Comparison of ENCODE assay signal across 29 cellular contexts in the genomic region with DNA sequence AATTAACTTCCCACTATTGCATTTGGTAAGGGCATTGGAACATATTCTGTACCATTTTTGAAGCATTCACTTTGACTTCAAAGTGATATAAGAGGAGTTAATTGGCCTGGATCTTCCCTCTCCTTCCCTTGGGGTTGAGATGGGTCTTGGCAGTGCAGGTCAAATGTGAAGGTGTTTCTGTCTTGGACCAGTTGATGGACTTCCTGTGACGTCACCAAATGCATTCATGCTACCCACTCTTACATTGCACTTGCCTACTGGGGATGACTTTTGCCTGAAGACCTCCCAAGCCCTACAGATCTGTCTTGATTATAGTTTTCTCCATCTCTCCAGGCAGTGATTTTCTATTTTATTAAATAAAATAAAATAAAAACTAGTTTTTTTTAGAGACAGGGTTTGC.
DNase-seq lines count a peak whose midpoint lies in the region; ATAC-seq, FAIRE-seq and TF ChIP-seq lines count a peak whose summit lies in the region.
"Had no signal": no experiment of that assay in that cellular context is flagged by ENCODE, and none has a peak within 500 bp of the region (broad histone marks: within the 10 kb centered on the region; RNA-seq: fewer than 3 reads in every experiment).

No MANE protein-coding gene starts in this region.

- no peaks in the 10 kb centered on the region for H3K79me2 ChIP-seq in HepG2 (ENCODE audit: insufficient read depth, low read length)

- H3K4me3 ChIP-seq in HepG2 (replicated peaks in 1 of 3; ENCODE audit: insufficient read depth in 1 of 3, low read depth in 2 of 3, low read length in 3 of 3) (no peak overlapping the region), right lobe of liver (no peak overlapping the region)
- H3K4me3 ChIP-seq: A549; BLaER1; BLaER1 treated with 17β-estradiol and CSF1 and Interleukin-3, amounts not matched to agents 10 nM and 100 nM had no signal

- intact Hi-C loops in HepG2 (cut with micrococcal nuclease; ENCODE audit: unreplicated experiment): no loop called here
- intact Hi-C loops in right lobe of liver (cut with DNase I): no loop called here

- H3K9ac ChIP-seq in HepG2 (ENCODE audit: insufficient read depth, low read depth, low read length): no peak overlapping the region
- H3K9ac ChIP-seq: BLaER1; BLaER1 treated with 17β-estradiol and CSF1 and Interleukin-3, amounts not matched to agents 10 nM and 100 nM had no signal

- peaks cover 2 to 6% of the 10 kb centered on the region in 2 experiments; a peak in 3 of 5 replicates for H3K27me3 ChIP-seq in HepG2 (ENCODE audit: control insufficient read depth in 1 of 2, insufficient read depth in 2 of 2, low read length in 2 of 2)
- H3K27me3 ChIP-seq in right lobe of liver: no peaks in the 10 kb centered on the region
- H3K27me3 ChIP-seq: BE2C; BLaER1; BLaER1 treated with 17β-estradiol and CSF1 and Interleukin-3, amounts not matched to agents 10 nM and 100 nM had no signal

- H3K4me1 ChIP-seq in HepG2 (ENCODE audit: insufficient read depth, low read length) (peaks cover 17% of the 10 kb centered on the region), right lobe of liver (peaks cover 0 to 15% (median 0%) of the 10 kb centered on the region in 4 donors)
- H3K4me1 ChIP-seq: BE2C, BLaER1 had no signal

- ATAC-seq in HepG2: no peak
- ATAC-seq in right lobe of liver: no peak
- ATAC-seq: A549; CD8-positive, alpha-beta T cell had no signal

- in situ Hi-C loops in HepG2 (cut with HindIII; ENCODE audit: extremely low pct_ligation_motif_present, low pct_unique_long_range_greater_than_20kb): loop anchor here (5.0 kb wide), 1 partner anchor 243 kb away; no protein-coding TSS in a partner anchor

- TF ChIP-seq POLR2A in HepG2 (IDR thresholded peaks at IDR 0.05; ENCODE audit: insufficient read depth in 1 of 2, low read depth in 2 of 2, low read length in 2 of 2) (no peak), right lobe of liver (IDR thresholded peaks at IDR 0.05) (no peak)

- H3K4me2 ChIP-seq in HepG2 (ENCODE audit: low read depth, low read length): no peak overlapping the region
- H3K4me2 ChIP-seq: A549; BLaER1; BLaER1 treated with 17β-estradiol and CSF1 and Interleukin-3, amounts not matched to agents 10 nM and 100 nM had no signal

- no peak for TF ChIP-seq RAD21 in HepG2 (CRISPR knock-in tag; IDR thresholded peaks at IDR 0.05)

- H2AFZ ChIP-seq in HepG2 (ENCODE audit: low read length): no peak overlapping the region

- DNase-seq in HepG2 (ENCODE audit: low spot score) (no peak), right lobe of liver (no peak)
- DNase-seq: 8988T; ACHN; AML-193; C1 segment of cervical spinal cord; Caco-2; Calu3; CD4-positive, alpha-beta memory T cell; CD4-positive, alpha-beta T cell; CD4-positive, CD25-positive, alpha-beta regulatory T cell; CD8-positive, alpha-beta memory T cell; CD8-positive, alpha-beta T cell; COR-L47; DMS 273 treated with DMSO at 0.1 percent for 48 hours; DMS153; DMS53; DMS79; DMS79 treated with DMSO at 0.1 percent for 48 hours; DND-41; EL had no signal

- no peaks in the 10 kb centered on the region for H4K20me1 ChIP-seq in HepG2 (ENCODE audit: insufficient read depth, low read length)
- H4K20me1 ChIP-seq: BLaER1; BLaER1 treated with 17β-estradiol and CSF1 and Interleukin-3, amounts not matched to agents 10 nM and 100 nM had no signal

- H3K27ac ChIP-seq in HepG2 (ENCODE audit: extremely low read length, insufficient read depth, low read length) (no peak overlapping the region), right lobe of liver (no peak overlapping the region)
- H3K27ac ChIP-seq: 22Rv1; A549; BLaER1; BLaER1 treated with 17β-estradiol and CSF1 and Interleukin-3, amounts not matched to agents 10 nM and 100 nM; C4-2B had no signal

- CTCF ChIA-PET in HepG2 (lab: Yijun Ruan, JAX; ENCODE audit: low intra/inter-chr PET ratio, low total read pairs): no interaction called here

- no peaks in the 10 kb centered on the region for H3K9me3 ChIP-seq in HepG2 (ENCODE audit: low read length)
- no peaks in the 10 kb centered on the region for H3K9me3 ChIP-seq in right lobe of liver
- H3K9me3 ChIP-seq: A549, BE2C, Caco-2 had no signal

- FAIRE-seq in HepG2 (lab: Jason Lieb, UNC): no peak
- FAIRE-seq: A204.1, A549, D721Med had no signal

- TF ChIP-seq CTCF in HepG2 (CRISPR knock-in tag; IDR thresholded peaks at IDR 0.05) (no peak), right lobe of liver (IDR thresholded peaks at IDR 0.05) (no peak)

- H3K36me3 ChIP-seq in HepG2 (replicated peaks in 1 of 2; ENCODE audit: control insufficient read depth in 1 of 2, insufficient read depth in 2 of 2, low read length in 2 of 2) (no peaks in the 10 kb centered on the region), right lobe of liver (no peaks in the 10 kb centered on the region)
- H3K36me3 ChIP-seq: BE2C had no signal

- no peak for TF ChIP-seq EP300 in HepG2 (IDR thresholded peaks at IDR 0.05; ENCODE audit: low read depth in 2 of 2, low read length in 2 of 2)
- no peak for TF ChIP-seq EP300 in HepG2 (CRISPR knock-in tag; IDR thresholded peaks at IDR 0.05; ENCODE audit: borderline replicate concordance)

- BruUV-seq in HepG2 (replicated peaks; lab: Mats Ljungman, UMichigan): no TSS peak

- WGBS in HepG2 (ENCODE audit: low lambda C conversion rate): 33% methylated on average over 1 of the region's 1 CpG
- 78% methylated on average over 1 of the region's 1 CpG for WGBS in right lobe of liver (ENCODE audit: insufficient coverage, low coverage, low lambda C conversion rate, missing lambda C conversion rate)

- POLR2A ChIA-PET in HepG2 (lab: Yijun Ruan, JAX): no interaction called here

TF ChIP-seq in HepG2, 621 proteins besides CTCF, POLR2A, EP300 and RAD21:
- TF ChIP-seq ESRRA (CRISPR knock-in tag; IDR thresholded peaks at IDR 0.05; ENCODE audit: low read depth): no peak
- TF ChIP-seq CREB1 (IDR thresholded peaks at IDR 0.05): peak; percentile 96
- TF ChIP-seq CREB1 (CRISPR knock-in tag; IDR thresholded peaks at IDR 0.05): no peak
- TF ChIP-seq NR2C2 (CRISPR knock-in tag; IDR thresholded peaks at IDR 0.05; ENCODE audit: borderline replicate concordance): no peak
- TF ChIP-seq ATF7 (IDR thresholded peaks at IDR 0.05): peak; percentile 85
- no peak for TF ChIP-seq ATF7 (CRISPR knock-in tag; IDR thresholded peaks at IDR 0.05)
- TF ChIP-seq, protein P1, sequence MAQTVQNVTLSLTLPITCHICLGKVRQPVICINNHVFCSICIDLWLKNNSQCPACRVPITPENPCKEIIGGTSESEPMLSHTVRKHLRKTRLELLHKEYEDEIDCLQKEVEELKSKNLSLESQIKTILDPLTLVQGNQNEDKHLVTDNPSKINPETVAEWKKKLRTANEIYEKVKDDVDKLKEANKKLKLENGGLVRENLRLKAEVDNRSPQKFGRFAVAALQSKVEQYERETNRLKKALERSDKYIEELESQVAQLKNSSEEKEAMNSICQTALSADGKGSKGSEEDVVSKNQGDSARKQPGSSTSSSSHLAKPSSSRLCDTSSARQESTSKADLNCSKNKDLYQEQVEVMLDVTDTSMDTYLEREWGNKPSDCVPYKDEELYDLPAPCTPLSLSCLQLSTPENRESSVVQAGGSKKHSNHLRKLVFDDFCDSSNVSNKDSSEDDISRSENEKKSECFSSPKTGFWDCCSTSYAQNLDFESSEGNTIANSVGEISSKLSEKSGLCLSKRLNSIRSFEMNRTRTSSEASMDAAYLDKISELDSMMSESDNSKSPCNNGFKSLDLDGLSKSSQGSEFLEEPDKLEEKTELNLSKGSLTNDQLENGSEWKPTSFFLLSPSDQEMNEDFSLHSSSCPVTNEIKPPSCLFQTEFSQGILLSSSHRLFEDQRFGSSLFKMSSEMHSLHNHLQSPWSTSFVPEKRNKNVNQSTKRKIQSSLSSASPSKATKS (CRISPR knock-in tag; IDR thresholded peaks at IDR 0.05): no peak
- TF ChIP-seq RORA (CRISPR knock-in tag; IDR thresholded peaks at IDR 0.05): no peak
- TF ChIP-seq, protein P2, sequence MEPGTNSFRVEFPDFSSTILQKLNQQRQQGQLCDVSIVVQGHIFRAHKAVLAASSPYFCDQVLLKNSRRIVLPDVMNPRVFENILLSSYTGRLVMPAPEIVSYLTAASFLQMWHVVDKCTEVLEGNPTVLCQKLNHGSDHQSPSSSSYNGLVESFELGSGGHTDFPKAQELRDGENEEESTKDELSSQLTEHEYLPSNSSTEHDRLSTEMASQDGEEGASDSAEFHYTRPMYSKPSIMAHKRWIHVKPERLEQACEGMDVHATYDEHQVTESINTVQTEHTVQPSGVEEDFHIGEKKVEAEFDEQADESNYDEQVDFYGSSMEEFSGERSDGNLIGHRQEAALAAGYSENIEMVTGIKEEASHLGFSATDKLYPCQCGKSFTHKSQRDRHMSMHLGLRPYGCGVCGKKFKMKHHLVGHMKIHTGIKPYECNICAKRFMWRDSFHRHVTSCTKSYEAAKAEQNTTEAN (CRISPR knock-in tag; conservative IDR thresholded peaks at IDR 0.05): no peak
